In the genomic region with DNA sequence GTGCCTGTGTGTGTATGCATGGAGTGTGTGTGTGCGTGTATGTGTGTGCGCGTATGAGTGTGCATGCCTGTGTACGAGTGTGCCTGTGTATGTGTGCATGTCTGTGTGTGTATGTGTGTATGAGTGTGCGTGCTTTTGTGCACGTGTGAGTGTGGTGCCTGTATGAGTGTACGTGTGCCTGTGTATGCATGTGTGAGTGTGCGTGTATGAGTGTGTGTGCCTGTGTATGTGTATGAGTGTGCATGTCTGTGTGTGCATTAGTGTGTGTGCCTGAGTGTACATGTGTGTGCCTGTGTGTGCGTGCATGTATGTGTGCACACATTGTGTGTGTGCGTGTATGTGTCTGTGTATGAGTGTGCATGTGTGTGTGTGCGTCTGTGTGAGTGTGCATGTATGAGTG, we compare ENCODE assay signal across 1 cellular context.
TF ChIP-seq lines count a peak whose summit lies in the region.

No MANE protein-coding gene starts in this region.

TF ChIP-seq in IMR-90, 13 proteins besides CTCF, POLR2A, EP300 and RAD21:
- TF ChIP-seq RFX5 (IDR thresholded peaks at IDR 0.05; ENCODE audit: low read depth, low read length) (no peak), FOS (IDR thresholded peaks at IDR 0.05; ENCODE audit: low read depth, low read length) (no peak), NFE2L2 (IDR thresholded peaks at IDR 0.05; ENCODE audit: low read depth, low read length) (no peak)
- TF ChIP-seq, protein P1, sequence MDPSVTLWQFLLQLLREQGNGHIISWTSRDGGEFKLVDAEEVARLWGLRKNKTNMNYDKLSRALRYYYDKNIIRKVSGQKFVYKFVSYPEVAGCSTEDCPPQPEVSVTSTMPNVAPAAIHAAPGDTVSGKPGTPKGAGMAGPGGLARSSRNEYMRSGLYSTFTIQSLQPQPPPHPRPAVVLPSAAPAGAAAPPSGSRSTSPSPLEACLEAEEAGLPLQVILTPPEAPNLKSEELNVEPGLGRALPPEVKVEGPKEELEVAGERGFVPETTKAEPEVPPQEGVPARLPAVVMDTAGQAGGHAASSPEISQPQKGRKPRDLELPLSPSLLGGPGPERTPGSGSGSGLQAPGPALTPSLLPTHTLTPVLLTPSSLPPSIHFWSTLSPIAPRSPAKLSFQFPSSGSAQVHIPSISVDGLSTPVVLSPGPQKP (IDR thresholded peaks at IDR 0.05; ENCODE audit: borderline replicate concordance, low read depth, low read length): no peak
